ENCODE assay signal across 23 cellular contexts in genomic region chr6:121879149-121879548, GRCh38.
DNase-seq lines count a peak whose midpoint lies in the region; ATAC-seq lines count a peak whose summit lies in the region.
"Had no signal": no experiment of that assay in that cellular context is flagged by ENCODE, and none has a peak within 500 bp of the region (broad histone marks: within the 10 kb centered on the region; RNA-seq: fewer than 3 reads in every experiment).

No MANE protein-coding gene starts in this region.

- H3K9me3 Mint-ChIP-seq in activated CD8-positive, alpha-beta T cell treated with anti-CD3 and anti-CD28 coated beads, Interleukin-2, amount 10 ng/mL, durations not matched to agents 7 days and 5 days (ENCODE audit: insufficient read depth): no peaks in the 10 kb centered on the region
- H3K9me3 Mint-ChIP-seq: activated T-helper 17 cell treated with anti-CD3 and anti-CD28 coated beads, Interleukin-2, amount 50 U/mL, for 72 hours had no signal

- H3K27ac Mint-ChIP-seq in activated CD8-positive, alpha-beta T cell treated with anti-CD3 and anti-CD28 coated beads, Interleukin-2, amount 10 ng/mL, durations not matched to agents 7 days and 5 days: no peak overlapping the region
- H3K27ac Mint-ChIP-seq: activated naive CD8-positive, alpha-beta T cell treated with anti-CD3 and anti-CD28 coated beads, Interleukin-2, amount 10 ng/mL, durations not matched to agents 7 days and 5 days; activated T-helper 17 cell treated with anti-CD3 and anti-CD28 coated beads, Interleukin-2, amount 50 U/mL, for 72 hours; IgD-negative memory B cell; nephron had no signal

- no peak for ATAC-seq in activated CD8-positive, alpha-beta T cell treated with anti-CD3 and anti-CD28 coated beads, Interleukin-2, amount 10 ng/mL, durations not matched to agents 7 days and 5 days
- no peak for ATAC-seq in GM18502 (IDR thresholded peaks at IDR 0.05; ENCODE audit: poor library complexity, unreplicated experiment)
- ATAC-seq: activated T-helper 17 cell treated with anti-CD3 and anti-CD28 coated beads, Interleukin-2, amount 50 U/mL, for 72 hours; GM12878; left lobe of liver; Right ventricle myocardium inferior; stimulated activated naive CD8-positive, alpha-beta T cell treated with anti-CD3 and anti-CD28 coated beads, Interleukin-15, Interleukin-2, amounts not matched to agents 100 U/mL and 50 U/mL, for 24 hours had no signal

- CTCF ChIA-PET in activated CD8-positive, alpha-beta T cell treated with anti-CD3 and anti-CD28 coated beads, Interleukin-2, amount 10 ng/mL, durations not matched to agents 7 days and 5 days (lab: Charles Lee): no interaction called here

- H3K4me3 Mint-ChIP-seq in activated CD8-positive, alpha-beta T cell treated with anti-CD3 and anti-CD28 coated beads, Interleukin-2, amount 10 ng/mL, durations not matched to agents 7 days and 5 days: no peak overlapping the region
- H3K4me3 Mint-ChIP-seq: activated naive CD8-positive, alpha-beta T cell treated with anti-CD3 and anti-CD28 coated beads, Interleukin-2, amount 10 ng/mL, durations not matched to agents 7 days and 5 days; activated T-helper 17 cell treated with anti-CD3 and anti-CD28 coated beads, Interleukin-2, amount 50 U/mL, for 72 hours; IgD-negative memory B cell; nephron had no signal

- H3K4me1 Mint-ChIP-seq in activated CD8-positive, alpha-beta T cell treated with anti-CD3 and anti-CD28 coated beads, Interleukin-2, amount 10 ng/mL, durations not matched to agents 7 days and 5 days (ENCODE audit: low read depth): no peaks in the 10 kb centered on the region
- H3K4me1 Mint-ChIP-seq: activated naive CD8-positive, alpha-beta T cell treated with anti-CD3 and anti-CD28 coated beads, Interleukin-2, amount 10 ng/mL, durations not matched to agents 7 days and 5 days; activated T-helper 17 cell treated with anti-CD3 and anti-CD28 coated beads, Interleukin-2, amount 50 U/mL, for 72 hours; IgD-negative memory B cell; nephron had no signal

- no peaks in the 10 kb centered on the region for H3K36me3 Mint-ChIP-seq in activated CD8-positive, alpha-beta T cell treated with anti-CD3 and anti-CD28 coated beads, Interleukin-2, amount 10 ng/mL, durations not matched to agents 7 days and 5 days (ENCODE audit: low read depth)
- H3K36me3 Mint-ChIP-seq: activated naive CD8-positive, alpha-beta T cell treated with anti-CD3 and anti-CD28 coated beads, Interleukin-2, amount 10 ng/mL, durations not matched to agents 7 days and 5 days; IgD-negative memory B cell had no signal

- POLR2A ChIA-PET in activated CD8-positive, alpha-beta T cell treated with anti-CD3 and anti-CD28 coated beads, Interleukin-2, amount 10 ng/mL, durations not matched to agents 7 days and 5 days (lab: Charles Lee): no interaction called here

- DNase-seq in GM03348 (ENCODE audit: low spot score) (peak; percentile 48), amniotic stem cell (lab: John Stamatoyannopoulos, UW) (peak; percentile 53), fibroblast of peridontal ligament (ENCODE audit: extremely low read depth) (peak; percentile 98), stromal cell of bone marrow (ENCODE audit: low read depth) (peak; percentile 88)
- DNase-seq in activated CD8-positive, alpha-beta T cell treated with anti-CD3 and anti-CD28 coated beads, Interleukin-2, amount 10 ng/mL, durations not matched to agents 7 days and 5 days: no peak
- DNase-seq in activated CD8-positive, alpha-beta memory T cell treated with anti-CD3 and anti-CD28 coated beads for 24 hours: no peak
- DNase-seq: activated CD4-positive, alpha-beta T cell treated with anti-CD3 and anti-CD28 coated beads for 1 hour; activated naive CD8-positive, alpha-beta T cell treated with anti-CD3 and anti-CD28 coated beads, Interleukin-2, amount 10 ng/mL, durations not matched to agents 7 days and 5 days; GF-D8; head of caudate nucleus; midbrain; NCI-H1694; NCI-H774; posterior cingulate gyrus; stimulated activated naive CD8-positive, alpha-beta T cell treated with anti-CD3 and anti-CD28 coated beads, Interleukin-15, Interleukin-2, amounts not matched to agents 100 U/mL and 50 U/mL, for 24 hours; transverse colon had no signal

- no peaks in the 10 kb centered on the region for H3K27me3 Mint-ChIP-seq in activated CD8-positive, alpha-beta T cell treated with anti-CD3 and anti-CD28 coated beads, Interleukin-2, amount 10 ng/mL, durations not matched to agents 7 days and 5 days (ENCODE audit: low read depth)
- H3K27me3 Mint-ChIP-seq: activated naive CD8-positive, alpha-beta T cell treated with anti-CD3 and anti-CD28 coated beads, Interleukin-2, amount 10 ng/mL, durations not matched to agents 7 days and 5 days; activated T-helper 17 cell treated with anti-CD3 and anti-CD28 coated beads, Interleukin-2, amount 50 U/mL, for 72 hours; IgD-negative memory B cell had no signal

Comparison
In these comparisons a context has a peak if more than half of its experiments do, and no peak if none do; other contexts are left out.
1. DNase-seq: peak in GM03348 (single experiment), amniotic stem cell (single experiment), fibroblast of peridontal ligament (single experiment) and stromal cell of bone marrow (single experiment); none in activated CD8-positive, alpha-beta T cell treated with anti-CD3 and anti-CD28 coated beads, Interleukin-2, amount 10 ng/mL, durations not matched to agents 7 days and 5 days (single experiment) and activated CD8-positive, alpha-beta memory T cell treated with anti-CD3 and anti-CD28 coated beads for 24 hours (single experiment).